In genomic region chr1:63487336-63488065, GRCh38 we compare ENCODE assay signal across 18 cellular contexts. TPM values are rescaled to one million over a fixed set of nuclear protein-coding genes. Genes with fewer than 3 reads are reported as not detected.
DNase-seq lines count a peak whose midpoint lies in the region; ATAC-seq and TF ChIP-seq lines count a peak whose summit lies in the region.
"Had no signal": no experiment of that assay in that cellular context is flagged by ENCODE, and none has a peak within 500 bp of the region (broad histone marks: within the 10 kb centered on the region; RNA-seq: fewer than 3 reads in every experiment).

No MANE protein-coding gene starts in this region.

- no peak for TF ChIP-seq CTCF in fibroblast of the aortic adventitia (IDR thresholded peaks at IDR 0.05; ENCODE audit: insufficient read depth, low read length)
- no peak for TF ChIP-seq CTCF in stomach (IDR thresholded peaks at IDR 0.05)

- H3K14ac ChIP-seq in mesenchymal stem cell (ENCODE audit: low read length in 2 of 2) = no peak overlapping the region

- H3K4me3 ChIP-seq in fibroblast of the aortic adventitia (ENCODE audit: low read depth, low read length) = no peak overlapping the region
- no peak overlapping the region for H3K4me3 ChIP-seq in mesenchymal stem cell (ENCODE audit: insufficient read depth in 1 of 2, low read depth in 1 of 2, low read length in 2 of 2)
- H3K4me3 ChIP-seq in stomach = no peak overlapping the region
- H3K4me3 ChIP-seq: BLaER1 treated with 17β-estradiol and CSF1 and Interleukin-3, amounts not matched to agents 10 nM and 100 nM; upper lobe of left lung had no signal

- H2BK120ac ChIP-seq in mesenchymal stem cell (ENCODE audit: low read depth, low read length) = no peak overlapping the region

- no peak overlapping the region for H3K23ac ChIP-seq in mesenchymal stem cell (ENCODE audit: low read length in 2 of 2)

- H3K79me1 ChIP-seq in mesenchymal stem cell (replicated peaks; ENCODE audit: low read length, poor library complexity, severe bottlenecking) = no peaks in the 10 kb centered on the region

- H3K27ac ChIP-seq in mesenchymal stem cell (ENCODE audit: low read length, poor library complexity, severe bottlenecking) = no peak overlapping the region
- H3K27ac ChIP-seq in stomach = no peak overlapping the region
- H3K27ac ChIP-seq: BLaER1 treated with 17β-estradiol and CSF1 and Interleukin-3, amounts not matched to agents 10 nM and 100 nM; upper lobe of left lung had no signal

- TF ChIP-seq EP300 in stomach (IDR thresholded peaks at IDR 0.05) = no peak

- H3K9ac ChIP-seq in mesenchymal stem cell (ENCODE audit: low read length) = no peak overlapping the region
- H3K9ac ChIP-seq: BLaER1 treated with 17β-estradiol and CSF1 and Interleukin-3, amounts not matched to agents 10 nM and 100 nM had no signal

- H2BK12ac ChIP-seq in mesenchymal stem cell (ENCODE audit: low read length in 2 of 2) = no peak overlapping the region

- no peak overlapping the region for H2AK5ac ChIP-seq in mesenchymal stem cell (ENCODE audit: low read length, severe bottlenecking)

- H3K36me3 Mint-ChIP-seq in activated T-cell treated with anti-CD3 and anti-CD28 coated beads, Interleukin-2, amount 50 U/mL, for 72 hours (ENCODE audit: insufficient read depth in 2 of 2) = peaks cover 0 to 8% of the 10 kb centered on the region in 2 donors

- no peak overlapping the region for H2AFZ ChIP-seq in mesenchymal stem cell (ENCODE audit: low read depth, low read length)

- no peak overlapping the region for H3K18ac ChIP-seq in mesenchymal stem cell (ENCODE audit: low read depth in 1 of 2, low read length in 2 of 2)

- no peak overlapping the region for H4K8ac ChIP-seq in mesenchymal stem cell (ENCODE audit: low read length)

- H3K4ac ChIP-seq in mesenchymal stem cell (ENCODE audit: low read depth in 1 of 2, low read length in 2 of 2) = no peak overlapping the region

- H3K4me1 Mint-ChIP-seq in activated T-cell treated with anti-CD3 and anti-CD28 coated beads, Interleukin-2, amount 50 U/mL, for 72 hours (ENCODE audit: low read depth) = peaks cover 2% of the 10 kb centered on the region

- no peak overlapping the region for H4K91ac ChIP-seq in mesenchymal stem cell (ENCODE audit: low read length)

- no peak for TF ChIP-seq POLR2A in stomach (IDR thresholded peaks at IDR 0.05)

- no peaks in the 10 kb centered on the region for H3K27me3 Mint-ChIP-seq in activated T-cell treated with anti-CD3 and anti-CD28 coated beads, Interleukin-2, amount 50 U/mL, for 72 hours (ENCODE audit: low read depth)
- H3K27me3 Mint-ChIP-seq: naive thymus-derived CD4-positive, alpha-beta T cell; stimulated activated memory B cell treated with anti-CD40 and anti-IgM and Interleukin-4, amounts not matched to agents 10 μg/mL and 1 μg/mL and 100 μg/mL, for 72 hours had no signal

- no peak overlapping the region for H3K4me3 Mint-ChIP-seq in activated T-cell treated with anti-CD3 and anti-CD28 coated beads, Interleukin-2, amount 50 U/mL, for 72 hours
- H3K4me3 Mint-ChIP-seq: naive thymus-derived CD4-positive, alpha-beta T cell; stimulated activated memory B cell treated with anti-CD40 and anti-IgM and Interleukin-4, amounts not matched to agents 10 μg/mL and 1 μg/mL and 100 μg/mL, for 72 hours had no signal

- no peak overlapping the region for H3K27ac Mint-ChIP-seq in activated T-cell treated with anti-CD3 and anti-CD28 coated beads, Interleukin-2, amount 50 U/mL, for 72 hours
- H3K27ac Mint-ChIP-seq: naive thymus-derived CD4-positive, alpha-beta T cell; stimulated activated memory B cell treated with anti-CD40 and anti-IgM and Interleukin-4, amounts not matched to agents 10 μg/mL and 1 μg/mL and 100 μg/mL, for 72 hours had no signal

- no peak overlapping the region for H2BK5ac ChIP-seq in mesenchymal stem cell (ENCODE audit: low read depth, low read length, poor library complexity, severe bottlenecking)

- ATAC-seq in HG03097 (IDR thresholded peaks at IDR 0.05; ENCODE audit: low FRiP score, unreplicated experiment) = no peak
- no peak for ATAC-seq in activated T-cell treated with anti-CD3 and anti-CD28 coated beads, Interleukin-2, amount 50 U/mL, for 72 hours (replicated peaks in 1 of 2)
- ATAC-seq: naive thymus-derived CD4-positive, alpha-beta T cell; stimulated activated memory B cell treated with anti-CD40 and anti-IgM and Interleukin-4, amounts not matched to agents 10 μg/mL and 1 μg/mL and 100 μg/mL, for 72 hours had no signal

- H3K27me3 ChIP-seq in mesenchymal stem cell (ENCODE audit: control insufficient read depth in 1 of 2, insufficient read depth in 1 of 2, low read length in 2 of 2) (no peaks in the 10 kb centered on the region), stomach (no peaks in the 10 kb centered on the region)
- H3K27me3 ChIP-seq: BLaER1 treated with 17β-estradiol and CSF1 and Interleukin-3, amounts not matched to agents 10 nM and 100 nM; upper lobe of left lung had no signal

- H3K4me1 ChIP-seq in mesenchymal stem cell (ENCODE audit: control insufficient read depth, insufficient read depth, low read depth, low read length) = no peaks in the 10 kb centered on the region
- H3K4me1 ChIP-seq in stomach = peaks cover 0 to 7% (median 0%) of the 10 kb centered on the region in 4 donors
- H3K4me1 ChIP-seq: BLaER1 treated with 17β-estradiol and CSF1 and Interleukin-3, amounts not matched to agents 10 nM and 100 nM; upper lobe of left lung had no signal

- DNase-seq in EL = peak; percentile 60
- peak; percentile 33 for DNase-seq in SW480 (ENCODE audit: low spot score)
- peak; percentile 20 for DNase-seq in fibroblast of the aortic adventitia (ENCODE audit: low read depth)
- peak; percentile 79 for DNase-seq in mesenchymal stem cell
- no peak for DNase-seq in NCI-H1048 (lab: John Stamatoyannopoulos, UW)
- no peak for DNase-seq in stomach
- no peak for DNase-seq in activated T-cell treated with anti-CD3 and anti-CD28 coated beads, Interleukin-2, amount 50 U/mL, for 72 hours
- DNase-seq: activated CD4-positive, alpha-beta T cell treated with anti-CD3 and anti-CD28 coated beads for 1 hour; activated T-cell treated with anti-CD3 and anti-CD28 coated beads for 4 hours; dermis blood vessel endothelial cell; foreskin melanocyte; naive thymus-derived CD4-positive, alpha-beta T cell; NCI-H1092 treated with DMSO at 0.1 percent for 48 hours; NCI-H226; upper lobe of left lung had no signal

- no peaks in the 10 kb centered on the region for H3K9me3 Mint-ChIP-seq in activated T-cell treated with anti-CD3 and anti-CD28 coated beads, Interleukin-2, amount 50 U/mL, for 72 hours
- H3K9me3 Mint-ChIP-seq: naive thymus-derived CD4-positive, alpha-beta T cell; stimulated activated memory B cell treated with anti-CD40 and anti-IgM and Interleukin-4, amounts not matched to agents 10 μg/mL and 1 μg/mL and 100 μg/mL, for 72 hours had no signal

- H3K36me3 ChIP-seq in mesenchymal stem cell (ENCODE audit: control insufficient read depth in 1 of 2, insufficient read depth in 2 of 2, low read depth in 1 of 2, low read length in 2 of 2) (no peaks in the 10 kb centered on the region), stomach (no peaks in the 10 kb centered on the region)
- H3K36me3 ChIP-seq: upper lobe of left lung had no signal

- WGBS in mesenchymal stem cell = 59% methylated on average over 5 of the region's 8 CpGs
- 60 to 80% (median 73%) methylated on average over 8 of the region's 8 CpGs for WGBS in stomach, 5 donors

- H3K4me2 ChIP-seq in mesenchymal stem cell (ENCODE audit: low read length, poor library complexity, severe bottlenecking) = no peak overlapping the region
- H3K4me2 ChIP-seq: BLaER1 treated with 17β-estradiol and CSF1 and Interleukin-3, amounts not matched to agents 10 nM and 100 nM had no signal

- no peaks in the 10 kb centered on the region for H3K9me3 ChIP-seq in mesenchymal stem cell (ENCODE audit: control insufficient read depth, low read length)
- H3K9me3 ChIP-seq in stomach = no peaks in the 10 kb centered on the region
- H3K9me3 ChIP-seq: BLaER1 treated with 17β-estradiol and CSF1 and Interleukin-3, amounts not matched to agents 10 nM and 100 nM; upper lobe of left lung had no signal

- no peak overlapping the region for H2BK15ac ChIP-seq in mesenchymal stem cell (ENCODE audit: low read depth, poor library complexity, severe bottlenecking)

- intact Hi-C loops in stomach (cut with DNase I; ENCODE audit: low total_unique reads) = no loop called here

RNA-seq across cellular contexts. Expression of gene ITGB3BP, which starts 35.5 kb away (rescaled TPM):
- total RNA-seq in fibroblast of the aortic adventitia (ENCODE audit: low replicate concordance) (16.0 and 48.0 TPM in 2 replicates), stomach (10 to 100 TPM in 3 of 5 donors, 1 to 10 TPM in 1, not detected in 1; 6.4 to 36.9 (median 20.6) TPM)
- 20.0 TPM for polyA plus RNA-seq in mesenchymal stem cell (2013, experiment 1 of 2)
- 20.4 TPM for polyA plus RNA-seq in mesenchymal stem cell (2013, experiment 2 of 2)
- polyA plus RNA-seq in stomach = 10 to 100 TPM; 20.2 to 26.9 (median 21.3) TPM
- 10 to 100 TPM; 70.0 to 86.5 TPM for total RNA-seq in activated T-cell treated with anti-CD3 and anti-CD28 coated beads, Interleukin-2, amount 50 U/mL, for 72 hours

RNA-seq across cellular contexts. Expression of gene EFCAB7, which starts 35.8 kb away (rescaled TPM):
- total RNA-seq in fibroblast of the aortic adventitia (ENCODE audit: low replicate concordance) (12.1 and 15.7 TPM in 2 replicates), stomach (10 to 100 TPM in 2 of 5 donors, 1 to 10 TPM in 2, not detected in 1; 2.9 to 14.9 (median 8.2) TPM)
- 5.2 TPM for polyA plus RNA-seq in mesenchymal stem cell (2013, experiment 1 of 2)
- polyA plus RNA-seq in mesenchymal stem cell (2013, experiment 2 of 2) = 4.4 TPM
- polyA plus RNA-seq in stomach = 1 to 10 TPM; 2.6 to 3.1 (median 2.9) TPM
- 1 to 10 TPM; 7.2 to 7.5 TPM for total RNA-seq in activated T-cell treated with anti-CD3 and anti-CD28 coated beads, Interleukin-2, amount 50 U/mL, for 72 hours

Comparison
In these comparisons a context has a peak if more than half of its experiments do, and no peak if none do; other contexts are left out.
1. DNase-seq: peak in EL (single experiment), SW480 (single experiment), fibroblast of the aortic adventitia (single experiment) and mesenchymal stem cell (single experiment); none in NCI-H1048 (single experiment), stomach (single experiment) and activated T-cell treated with anti-CD3 and anti-CD28 coated beads, Interleukin-2, amount 50 U/mL, for 72 hours (0 of 2).